ENCODE assay signal across 1 cellular context in the genomic region with DNA sequence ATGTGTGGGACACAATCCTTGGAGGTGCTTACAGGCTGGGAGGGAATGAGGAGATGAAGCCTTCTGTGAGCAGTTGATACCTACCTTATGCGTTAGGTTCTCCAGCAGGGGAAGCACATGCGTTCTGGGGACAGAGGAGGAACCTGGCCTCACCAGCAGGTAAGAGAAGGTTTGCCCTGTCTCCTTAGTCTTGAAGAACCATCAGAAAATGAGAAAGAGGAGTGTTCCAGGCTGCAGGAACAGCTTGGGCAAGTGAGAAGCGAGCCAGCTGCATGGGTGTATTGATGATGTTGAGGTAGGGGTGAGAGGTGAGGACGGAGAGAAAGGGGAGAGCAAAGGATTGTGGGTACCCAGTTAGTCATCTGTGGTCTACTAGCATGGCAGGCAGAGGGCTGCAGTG.
TF ChIP-seq lines count a peak whose summit lies in the region.

No MANE protein-coding gene starts in this region.

TF ChIP-seq in GM23338, 12 proteins besides CTCF, POLR2A, EP300 and RAD21 (continued from another document):
- TF ChIP-seq, protein P1, sequence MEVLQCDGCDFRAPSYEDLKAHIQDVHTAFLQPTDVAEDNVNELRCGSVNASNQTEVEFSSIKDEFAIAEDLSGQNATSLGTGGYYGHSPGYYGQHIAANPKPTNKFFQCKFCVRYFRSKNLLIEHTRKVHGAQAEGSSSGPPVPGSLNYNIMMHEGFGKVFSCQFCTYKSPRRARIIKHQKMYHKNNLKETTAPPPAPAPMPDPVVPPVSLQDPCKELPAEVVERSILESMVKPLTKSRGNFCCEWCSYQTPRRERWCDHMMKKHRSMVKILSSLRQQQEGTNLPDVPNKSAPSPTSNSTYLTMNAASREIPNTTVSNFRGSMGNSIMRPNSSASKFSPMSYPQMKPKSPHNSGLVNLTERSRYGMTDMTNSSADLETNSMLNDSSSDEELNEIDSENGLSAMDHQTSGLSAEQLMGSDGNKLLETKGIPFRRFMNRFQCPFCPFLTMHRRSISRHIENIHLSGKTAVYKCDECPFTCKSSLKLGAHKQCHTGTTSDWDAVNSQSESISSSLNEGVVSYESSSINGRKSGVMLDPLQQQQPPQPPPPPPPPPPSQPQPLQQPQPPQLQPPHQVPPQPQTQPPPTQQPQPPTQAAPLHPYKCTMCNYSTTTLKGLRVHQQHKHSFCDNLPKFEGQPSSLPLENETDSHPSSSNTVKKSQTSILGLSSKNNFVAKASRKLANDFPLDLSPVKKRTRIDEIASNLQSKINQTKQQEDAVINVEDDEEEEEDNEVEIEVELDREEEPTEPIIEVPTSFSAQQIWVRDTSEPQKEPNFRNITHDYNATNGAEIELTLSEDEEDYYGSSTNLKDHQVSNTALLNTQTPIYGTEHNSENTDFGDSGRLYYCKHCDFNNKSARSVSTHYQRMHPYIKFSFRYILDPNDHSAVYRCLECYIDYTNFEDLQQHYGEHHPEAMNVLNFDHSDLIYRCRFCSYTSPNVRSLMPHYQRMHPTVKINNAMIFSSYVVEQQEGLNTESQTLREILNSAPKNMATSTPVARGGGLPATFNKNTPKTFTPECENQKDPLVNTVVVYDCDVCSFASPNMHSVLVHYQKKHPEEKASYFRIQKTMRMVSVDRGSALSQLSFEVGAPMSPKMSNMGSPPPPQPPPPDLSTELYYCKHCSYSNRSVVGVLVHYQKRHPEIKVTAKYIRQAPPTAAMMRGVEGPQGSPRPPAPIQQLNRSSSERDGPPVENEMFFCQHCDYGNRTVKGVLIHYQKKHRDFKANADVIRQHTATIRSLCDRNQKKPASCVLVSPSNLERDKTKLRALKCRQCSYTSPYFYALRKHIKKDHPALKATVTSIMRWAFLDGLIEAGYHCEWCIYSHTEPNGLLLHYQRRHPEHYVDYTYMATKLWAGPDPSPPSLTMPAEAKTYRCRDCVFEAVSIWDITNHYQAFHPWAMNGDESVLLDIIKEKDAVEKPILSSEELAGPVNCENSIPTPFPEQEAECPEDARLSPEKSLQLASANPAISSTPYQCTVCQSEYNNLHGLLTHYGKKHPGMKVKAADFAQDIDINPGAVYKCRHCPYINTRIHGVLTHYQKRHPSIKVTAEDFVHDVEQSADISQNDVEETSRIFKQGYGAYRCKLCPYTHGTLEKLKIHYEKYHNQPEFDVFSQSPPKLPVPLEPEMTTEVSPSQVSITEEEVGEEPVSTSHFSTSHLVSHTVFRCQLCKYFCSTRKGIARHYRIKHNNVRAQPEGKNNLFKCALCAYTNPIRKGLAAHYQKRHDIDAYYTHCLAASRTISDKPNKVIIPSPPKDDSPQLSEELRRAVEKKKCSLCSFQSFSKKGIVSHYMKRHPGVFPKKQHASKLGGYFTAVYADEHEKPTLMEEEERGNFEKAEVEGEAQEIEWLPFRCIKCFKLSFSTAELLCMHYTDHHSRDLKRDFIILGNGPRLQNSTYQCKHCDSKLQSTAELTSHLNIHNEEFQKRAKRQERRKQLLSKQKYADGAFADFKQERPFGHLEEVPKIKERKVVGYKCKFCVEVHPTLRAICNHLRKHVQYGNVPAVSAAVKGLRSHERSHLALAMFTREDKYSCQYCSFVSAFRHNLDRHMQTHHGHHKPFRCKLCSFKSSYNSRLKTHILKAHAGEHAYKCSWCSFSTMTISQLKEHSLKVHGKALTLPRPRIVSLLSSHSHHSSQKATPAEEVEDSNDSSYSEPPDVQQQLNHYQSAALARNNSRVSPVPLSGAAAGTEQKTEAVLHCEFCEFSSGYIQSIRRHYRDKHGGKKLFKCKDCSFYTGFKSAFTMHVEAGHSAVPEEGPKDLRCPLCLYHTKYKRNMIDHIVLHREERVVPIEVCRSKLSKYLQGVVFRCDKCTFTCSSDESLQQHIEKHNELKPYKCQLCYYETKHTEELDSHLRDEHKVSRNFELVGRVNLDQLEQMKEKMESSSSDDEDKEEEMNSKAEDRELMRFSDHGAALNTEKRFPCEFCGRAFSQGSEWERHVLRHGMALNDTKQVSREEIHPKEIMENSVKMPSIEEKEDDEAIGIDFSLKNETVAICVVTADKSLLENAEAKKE (CRISPR knock-in tag; IDR thresholded peaks at IDR 0.05) = no peak
TF ChIP-seq in GM23338: peak in this region for 0.
